ENCODE assay signal across 1 cellular context in genomic region chr3:15426579-15427118, GRCh38.
TF ChIP-seq lines count a peak whose summit lies in the region.

No MANE protein-coding gene starts in this region.

TF ChIP-seq in GM12878, 131 proteins besides CTCF, POLR2A, EP300 and RAD21:
- TF ChIP-seq NR2C2 (IDR thresholded peaks at IDR 0.05; ENCODE audit: borderline replicate concordance, control insufficient read depth, insufficient read length, low read depth): no peak
- peak; percentile 77; the same call in 1 of the 2 replicates for TF ChIP-seq MLLT1 (IDR thresholded peaks at IDR 0.05)
